In the genomic region with DNA sequence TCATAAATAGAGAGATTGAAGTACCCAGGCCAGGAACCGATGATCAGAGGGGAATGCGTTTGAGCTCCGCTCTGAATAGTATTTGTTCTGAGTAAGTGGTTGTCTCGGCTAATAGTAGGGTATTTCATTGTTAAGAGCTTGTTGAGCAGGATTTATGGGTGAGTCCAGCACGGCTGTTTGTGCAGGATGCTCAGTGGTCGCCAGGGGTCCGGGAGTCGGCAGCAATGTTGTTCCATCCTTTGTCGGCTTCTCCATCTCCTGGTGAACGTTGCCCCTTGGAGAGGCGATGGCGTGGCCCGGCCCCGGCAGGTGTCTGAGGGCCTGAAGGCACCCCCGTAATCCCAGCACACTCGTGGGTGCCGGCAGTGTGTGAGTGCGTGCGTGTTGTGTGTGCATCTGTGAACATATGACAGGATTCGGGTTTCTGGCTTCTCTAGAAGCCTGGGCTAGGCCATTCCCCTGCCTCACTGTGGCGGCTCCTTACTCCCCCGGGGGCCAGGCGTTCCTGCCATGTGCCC, we compare ENCODE assay signal across 1 cellular context.
TF ChIP-seq lines count a peak whose summit lies in the region.

No MANE protein-coding gene starts in this region.

TF ChIP-seq in IMR-90, 13 proteins besides CTCF, POLR2A, EP300 and RAD21 (continued from another document):
- TF ChIP-seq, protein P1, sequence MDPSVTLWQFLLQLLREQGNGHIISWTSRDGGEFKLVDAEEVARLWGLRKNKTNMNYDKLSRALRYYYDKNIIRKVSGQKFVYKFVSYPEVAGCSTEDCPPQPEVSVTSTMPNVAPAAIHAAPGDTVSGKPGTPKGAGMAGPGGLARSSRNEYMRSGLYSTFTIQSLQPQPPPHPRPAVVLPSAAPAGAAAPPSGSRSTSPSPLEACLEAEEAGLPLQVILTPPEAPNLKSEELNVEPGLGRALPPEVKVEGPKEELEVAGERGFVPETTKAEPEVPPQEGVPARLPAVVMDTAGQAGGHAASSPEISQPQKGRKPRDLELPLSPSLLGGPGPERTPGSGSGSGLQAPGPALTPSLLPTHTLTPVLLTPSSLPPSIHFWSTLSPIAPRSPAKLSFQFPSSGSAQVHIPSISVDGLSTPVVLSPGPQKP (IDR thresholded peaks at IDR 0.05; ENCODE audit: borderline replicate concordance, low read depth, low read length), result no peak
- TF ChIP-seq BHLHE40 (IDR thresholded peaks at IDR 0.05; ENCODE audit: low read depth, low read length), result no peak
- no peak for TF ChIP-seq MAFK (IDR thresholded peaks at IDR 0.05; ENCODE audit: low read depth, low read length)
- TF ChIP-seq SMC3 (IDR thresholded peaks at IDR 0.05; ENCODE audit: low read depth, low read length), result no peak
- no peak for TF ChIP-seq RCOR1 (IDR thresholded peaks at IDR 0.05; ENCODE audit: insufficient replicate concordance, low read length)
- no peak for TF ChIP-seq RFX5 (IDR thresholded peaks at IDR 0.05; ENCODE audit: low read depth, low read length)
- no peak for TF ChIP-seq CHD1 (IDR thresholded peaks at IDR 0.05; ENCODE audit: low read depth, low read length)
